Comparison of ENCODE assay signal across 8 cellular contexts in genomic region chr2:230925879-230926765, GRCh38. TPM values are rescaled to one million over a fixed set of nuclear protein-coding genes. Genes with fewer than 3 reads are reported as not detected.
DNase-seq lines count a peak whose midpoint lies in the region; ATAC-seq and TF ChIP-seq lines count a peak whose summit lies in the region.

No MANE protein-coding gene starts in this region.

- H3K4me3 Mint-ChIP-seq in activated CD4-positive, alpha-beta memory T cell treated with anti-CD3 and anti-CD28 coated beads for 36 hours, result peak overlapping the region; percentile 74
- H3K4me3 Mint-ChIP-seq in neural progenitor cell (no peak overlapping the region), glutamatergic neuron (ENCODE audit: unreplicated experiment) (no peak overlapping the region)

- POLR2A ChIA-PET in activated CD4-positive, alpha-beta memory T cell treated with anti-CD3 and anti-CD28 coated beads for 36 hours (lab: Charles Lee), result interaction anchor here (0.6 to 4.3 kb wide), 12 partner anchors 17 to 329 kb away, joined by 3 to 49 read pairs (median 6); no protein-coding TSS in a partner anchor

- peaks cover 13% of the 10 kb centered on the region for H3K27me3 Mint-ChIP-seq in activated CD4-positive, alpha-beta memory T cell treated with anti-CD3 and anti-CD28 coated beads for 36 hours
- H3K27me3 Mint-ChIP-seq in neural progenitor cell (ENCODE audit: insufficient read depth, low read depth) (peaks cover 5% of the 10 kb centered on the region), glutamatergic neuron (ENCODE audit: unreplicated experiment) (peaks cover 9% of the 10 kb centered on the region)

- H3K9me3 ChIP-seq in neural progenitor cell (ENCODE audit: low read depth), result no peaks in the 10 kb centered on the region

- H3K36me3 ChIP-seq in neural progenitor cell, result no peaks in the 10 kb centered on the region

- intact Hi-C loops in activated CD4-positive, alpha-beta memory T cell treated with anti-CD3 and anti-CD28 coated beads for 36 hours (cut with micrococcal nuclease), result no loop called here

- no peaks in the 10 kb centered on the region for H3K4me1 ChIP-seq in neural progenitor cell

- CTCF ChIA-PET in activated CD4-positive, alpha-beta memory T cell treated with anti-CD3 and anti-CD28 coated beads for 36 hours (lab: Charles Lee), result interaction anchor here (0.8 to 5.9 kb wide), 12 partner anchors 20 to 127 kb away, joined by 3 to 110 read pairs (median 4); partner anchors contain the start of gene ITM2C

- H3K4me2 ChIP-seq in neural progenitor cell, result no peak overlapping the region

- TF ChIP-seq CTCF in neural progenitor cell (IDR thresholded peaks at IDR 0.05) (peak; percentile 10), glutamatergic neuron (IDR thresholded peaks at IDR 0.05; ENCODE audit: partially characterized antibody, unreplicated experiment) (no peak)

- H3K4me1 Mint-ChIP-seq in activated CD4-positive, alpha-beta memory T cell treated with anti-CD3 and anti-CD28 coated beads for 36 hours (ENCODE audit: low read depth), result peaks cover 48% of the 10 kb centered on the region
- H3K4me1 Mint-ChIP-seq in neural progenitor cell, result peaks cover 25% of the 10 kb centered on the region
- H3K4me1 Mint-ChIP-seq in glutamatergic neuron (ENCODE audit: low read depth, unreplicated experiment), result no peaks in the 10 kb centered on the region

- DNase-seq in activated CD4-positive, alpha-beta memory T cell treated with anti-CD3 and anti-CD28 coated beads for 36 hours, result peak; percentile 74
- DNase-seq in neural progenitor cell (ENCODE audit: low spot score) (no peak), glutamatergic neuron (no peak), NOMO-1 (lab: John Stamatoyannopoulos, UW; ENCODE audit: unreplicated experiment in 2 of 2) (no peak), ureter (ENCODE audit: low spot score) (no peak), cerebellar nuclear complex (lab: John Stamatoyannopoulos, UW) (no peak)

- peak; percentile 31 for ATAC-seq in GM18867 (IDR thresholded peaks at IDR 0.05; ENCODE audit: unreplicated experiment)
- ATAC-seq in HG02642 (IDR thresholded peaks at IDR 0.05; ENCODE audit: poor library complexity, unreplicated experiment), result peak; percentile 40

- no peak overlapping the region for H3K4me3 ChIP-seq in neural progenitor cell

- no peaks in the 10 kb centered on the region for H3K27me3 ChIP-seq in neural progenitor cell

- no peaks in the 10 kb centered on the region for H4K20me1 ChIP-seq in neural progenitor cell (ENCODE audit: low read depth)

- no peak overlapping the region for H2AFZ ChIP-seq in neural progenitor cell (replicated peaks)

- H3K9me3 Mint-ChIP-seq in activated CD4-positive, alpha-beta memory T cell treated with anti-CD3 and anti-CD28 coated beads for 36 hours, result no peaks in the 10 kb centered on the region
- no peaks in the 10 kb centered on the region for H3K9me3 Mint-ChIP-seq in neural progenitor cell
- no peaks in the 10 kb centered on the region for H3K9me3 Mint-ChIP-seq in glutamatergic neuron (ENCODE audit: unreplicated experiment)

- H3F3A ChIP-seq in neural progenitor cell (ENCODE audit: low read depth), result no peaks in the 10 kb centered on the region

- H3K79me2 ChIP-seq in neural progenitor cell (ENCODE audit: low read depth), result no peaks in the 10 kb centered on the region

- H3K27ac ChIP-seq in neural progenitor cell, result no peak overlapping the region

- peak overlapping the region; percentile 91 for H3K27ac Mint-ChIP-seq in activated CD4-positive, alpha-beta memory T cell treated with anti-CD3 and anti-CD28 coated beads for 36 hours
- H3K27ac Mint-ChIP-seq in neural progenitor cell (no peak overlapping the region), glutamatergic neuron (ENCODE audit: unreplicated experiment) (no peak overlapping the region)

- no peak overlapping the region for H3K9ac ChIP-seq in neural progenitor cell

- no peaks in the 10 kb centered on the region for H3K36me3 Mint-ChIP-seq in activated CD4-positive, alpha-beta memory T cell treated with anti-CD3 and anti-CD28 coated beads for 36 hours
- H3K36me3 Mint-ChIP-seq in neural progenitor cell (no peaks in the 10 kb centered on the region), glutamatergic neuron (ENCODE audit: unreplicated experiment) (no peaks in the 10 kb centered on the region)

RNA-seq across cellular contexts. Expression of gene GPR55, which starts 1.1 kb away (rescaled TPM):
- total RNA-seq in activated CD4-positive, alpha-beta memory T cell treated with anti-CD3 and anti-CD28 coated beads for 36 hours, result 1 to 10 TPM; 1.5 to 1.6 TPM
- total RNA-seq in neural progenitor cell (ENCODE audit: low replicate concordance), result not detected in 2 replicates
- not detected for total RNA-seq in glutamatergic neuron (ENCODE audit: unreplicated experiment)
- total RNA-seq in ureter, result 0.39 TPM
